Comparison of ENCODE assay signal across 14 cellular contexts in genomic region chr2:153106802-153107477, GRCh38.
DNase-seq lines count a peak whose midpoint lies in the region; ATAC-seq and TF ChIP-seq lines count a peak whose summit lies in the region.
"Had no signal": no experiment of that assay in that cellular context is flagged by ENCODE, and none has a peak within 500 bp of the region (broad histone marks: within the 10 kb centered on the region; RNA-seq: fewer than 3 reads in every experiment).

No MANE protein-coding gene starts in this region.

- TF ChIP-seq POLR2A in body of pancreas (IDR thresholded peaks at IDR 0.05), result no peak

- H3K4me3 Mint-ChIP-seq in activated naive CD8-positive, alpha-beta T cell treated with anti-CD3 and anti-CD28 coated beads, Interleukin-2, amount 10 ng/mL, durations not matched to agents 7 days and 5 days, result peak overlapping the region; percentile 9
- no peak overlapping the region for H3K4me3 Mint-ChIP-seq in activated naive CD8-positive, alpha-beta T cell treated with anti-CD3 and anti-CD28 coated beads, Interleukin-2, amount 50 U/mL, for 24 hours
- H3K4me3 Mint-ChIP-seq in stimulated activated effector memory CD8-positive, alpha-beta T cell treated with anti-CD3 and anti-CD28 coated beads, Interleukin-12 subunit alpha, Interleukin-12 subunit beta, amount 100 ng/mL, for 72 hours, result peak overlapping the region; percentile 22
- H3K4me3 Mint-ChIP-seq: T-helper 1 cell treated with Interleukin-12 subunit alpha and Interleukin-12 subunit beta and Interleukin-4 antibody, amounts not matched to agents 30 μg/mL and 1 μg/mL, for 36 hours; type B pancreatic cell had no signal

- peaks cover 2% of the 10 kb centered on the region for H3K27me3 Mint-ChIP-seq in activated naive CD8-positive, alpha-beta T cell treated with anti-CD3 and anti-CD28 coated beads, Interleukin-2, amount 10 ng/mL, durations not matched to agents 7 days and 5 days
- H3K27me3 Mint-ChIP-seq in activated naive CD8-positive, alpha-beta T cell treated with anti-CD3 and anti-CD28 coated beads, Interleukin-2, amount 50 U/mL, for 24 hours, result no peaks in the 10 kb centered on the region
- H3K27me3 Mint-ChIP-seq: type B pancreatic cell had no signal

- ATAC-seq in activated naive CD8-positive, alpha-beta T cell treated with anti-CD3 and anti-CD28 coated beads, Interleukin-2, amount 10 ng/mL, durations not matched to agents 7 days and 5 days (ENCODE audit: low read depth), result no peak
- no peak for ATAC-seq in activated naive CD8-positive, alpha-beta T cell treated with anti-CD3 and anti-CD28 coated beads, Interleukin-2, amount 50 U/mL, for 24 hours
- ATAC-seq in GM21786 (IDR thresholded peaks at IDR 0.05; ENCODE audit: unreplicated experiment) (peak; percentile 73), body of pancreas (no peak)
- ATAC-seq in stimulated activated effector memory CD8-positive, alpha-beta T cell treated with anti-CD3 and anti-CD28 coated beads, Interleukin-12 subunit alpha, Interleukin-12 subunit beta, amount 100 ng/mL, for 72 hours, result no peak
- ATAC-seq: HepG2 had no signal

- intact Hi-C loops in body of pancreas (cut with DNase I), result no loop called here

- POLR2A ChIA-PET in activated naive CD8-positive, alpha-beta T cell treated with anti-CD3 and anti-CD28 coated beads, Interleukin-2, amount 10 ng/mL, durations not matched to agents 7 days and 5 days (lab: Charles Lee), result no interaction called here

- H3K9me3 Mint-ChIP-seq in activated naive CD8-positive, alpha-beta T cell treated with anti-CD3 and anti-CD28 coated beads, Interleukin-2, amount 10 ng/mL, durations not matched to agents 7 days and 5 days, result no peaks in the 10 kb centered on the region
- no peaks in the 10 kb centered on the region for H3K9me3 Mint-ChIP-seq in activated naive CD8-positive, alpha-beta T cell treated with anti-CD3 and anti-CD28 coated beads, Interleukin-2, amount 50 U/mL, for 24 hours
- H3K9me3 Mint-ChIP-seq in stimulated activated effector memory CD8-positive, alpha-beta T cell treated with anti-CD3 and anti-CD28 coated beads, Interleukin-12 subunit alpha, Interleukin-12 subunit beta, amount 100 ng/mL, for 72 hours, result no peaks in the 10 kb centered on the region
- H3K9me3 Mint-ChIP-seq: T-helper 1 cell treated with Interleukin-12 subunit alpha and Interleukin-12 subunit beta and Interleukin-4 antibody, amounts not matched to agents 30 μg/mL and 1 μg/mL, for 36 hours; type B pancreatic cell had no signal

- H3K9me3 ChIP-seq in body of pancreas, result no peaks in the 10 kb centered on the region

- no peak for DNase-seq in activated naive CD8-positive, alpha-beta T cell treated with anti-CD3 and anti-CD28 coated beads, Interleukin-2, amount 10 ng/mL, durations not matched to agents 7 days and 5 days
- no peak for DNase-seq in activated naive CD8-positive, alpha-beta T cell treated with anti-CD3 and anti-CD28 coated beads, Interleukin-2, amount 50 U/mL, for 24 hours
- DNase-seq in OCI-M1 (lab: John Stamatoyannopoulos, UW) (peak; percentile 60), body of pancreas (no peak), cerebellar nuclear complex (lab: John Stamatoyannopoulos, UW) (no peak), SHP77 treated with DMSO at 0.1 percent for 48 hours (lab: John Stamatoyannopoulos, UW) (no peak)
- DNase-seq in stimulated activated effector memory CD8-positive, alpha-beta T cell treated with anti-CD3 and anti-CD28 coated beads, Interleukin-12 subunit alpha, Interleukin-12 subunit beta, amount 100 ng/mL, for 72 hours (ENCODE audit: low spot score in 2 of 2), result no peak
- DNase-seq: C1 segment of cervical spinal cord; NCI-H146; NK-92 treated with Interleukin-12 subunit alpha and Interleukin-12 subunit beta, amount 100 ng/mL, for 24 hours had no signal

- H3K36me3 Mint-ChIP-seq in activated naive CD8-positive, alpha-beta T cell treated with anti-CD3 and anti-CD28 coated beads, Interleukin-2, amount 10 ng/mL, durations not matched to agents 7 days and 5 days, result no peaks in the 10 kb centered on the region
- H3K36me3 Mint-ChIP-seq in activated naive CD8-positive, alpha-beta T cell treated with anti-CD3 and anti-CD28 coated beads, Interleukin-2, amount 50 U/mL, for 24 hours (ENCODE audit: low read depth), result no peaks in the 10 kb centered on the region
- no peaks in the 10 kb centered on the region for H3K36me3 Mint-ChIP-seq in stimulated activated effector memory CD8-positive, alpha-beta T cell treated with anti-CD3 and anti-CD28 coated beads, Interleukin-12 subunit alpha, Interleukin-12 subunit beta, amount 100 ng/mL, for 72 hours
- H3K36me3 Mint-ChIP-seq: type B pancreatic cell had no signal

- no peaks in the 10 kb centered on the region for H3K4me1 Mint-ChIP-seq in activated naive CD8-positive, alpha-beta T cell treated with anti-CD3 and anti-CD28 coated beads, Interleukin-2, amount 10 ng/mL, durations not matched to agents 7 days and 5 days
- peaks cover 9% of the 10 kb centered on the region for H3K4me1 Mint-ChIP-seq in activated naive CD8-positive, alpha-beta T cell treated with anti-CD3 and anti-CD28 coated beads, Interleukin-2, amount 50 U/mL, for 24 hours
- H3K4me1 Mint-ChIP-seq in stimulated activated effector memory CD8-positive, alpha-beta T cell treated with anti-CD3 and anti-CD28 coated beads, Interleukin-12 subunit alpha, Interleukin-12 subunit beta, amount 100 ng/mL, for 72 hours, result peaks cover 5% of the 10 kb centered on the region

- H3K36me3 ChIP-seq in body of pancreas (replicated peaks in 1 of 2; ENCODE audit: insufficient read depth in 1 of 2, low read depth in 2 of 2), result no peaks in the 10 kb centered on the region

- no peak for TF ChIP-seq CTCF in body of pancreas (IDR thresholded peaks at IDR 0.05)

- 64 to 71% methylated on average over 1 of the region's 1 CpG for WGBS in body of pancreas, 2 donors

- no peak overlapping the region for H3K27ac ChIP-seq in body of pancreas

- H3K27me3 ChIP-seq in body of pancreas, result no peaks in the 10 kb centered on the region

- H3K27ac Mint-ChIP-seq in activated naive CD8-positive, alpha-beta T cell treated with anti-CD3 and anti-CD28 coated beads, Interleukin-2, amount 10 ng/mL, durations not matched to agents 7 days and 5 days, result no peak overlapping the region
- no peak overlapping the region for H3K27ac Mint-ChIP-seq in activated naive CD8-positive, alpha-beta T cell treated with anti-CD3 and anti-CD28 coated beads, Interleukin-2, amount 50 U/mL, for 24 hours
- no peak overlapping the region for H3K27ac Mint-ChIP-seq in stimulated activated effector memory CD8-positive, alpha-beta T cell treated with anti-CD3 and anti-CD28 coated beads, Interleukin-12 subunit alpha, Interleukin-12 subunit beta, amount 100 ng/mL, for 72 hours
- H3K27ac Mint-ChIP-seq: T-helper 1 cell treated with Interleukin-12 subunit alpha and Interleukin-12 subunit beta and Interleukin-4 antibody, amounts not matched to agents 30 μg/mL and 1 μg/mL, for 36 hours; type B pancreatic cell had no signal

- no peak overlapping the region for H3K4me3 ChIP-seq in body of pancreas

- H3K4me1 ChIP-seq in body of pancreas, result no peaks in the 10 kb centered on the region
